ENCODE assay signal across 10 cellular contexts in the genomic region with DNA sequence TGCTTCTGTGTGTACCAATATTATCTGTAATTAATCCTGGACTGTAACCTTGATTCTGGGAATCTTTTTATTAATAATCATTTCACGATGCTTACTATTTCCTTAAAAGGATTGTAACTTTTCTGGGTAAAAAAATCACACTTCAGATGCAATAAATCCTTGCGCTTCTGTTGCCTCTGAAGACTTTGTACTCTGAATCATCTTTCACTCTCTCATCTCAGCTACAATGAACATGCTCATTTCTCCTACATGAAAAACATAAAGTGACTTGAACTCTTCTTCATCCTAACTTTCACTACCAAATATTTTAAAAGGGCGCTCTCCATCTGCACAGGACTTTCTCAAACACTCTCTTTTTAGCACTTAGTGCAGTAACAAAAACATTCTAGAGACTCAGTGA. TPM values are rescaled to one million over a fixed set of nuclear protein-coding genes. Genes with fewer than 3 reads are reported as not detected.
"Had no signal": no experiment of that assay in that cellular context is flagged by ENCODE, and none has a peak within 500 bp of the region (broad histone marks: within the 10 kb centered on the region; RNA-seq: fewer than 3 reads in every experiment).

No MANE protein-coding gene starts in this region.

- H3K4me1 ChIP-seq: HAP-1 had no signal

- H3K4me3 Mint-ChIP-seq: HFFc6, IgD-negative memory B cell had no signal

- H3K4me3 ChIP-seq: GM23248, HAP-1 had no signal

- DNase-seq: GM23248, GOT3, H7, HFFc6 had no signal

- H3K27me3 Mint-ChIP-seq: IgD-negative memory B cell had no signal

- FAIRE-seq: HepG2 had no signal

- H2AFZ ChIP-seq: GM23248 had no signal

- ATAC-seq: HCT116, HepG2 had no signal

- H3K9me3 Mint-ChIP-seq: HFFc6 had no signal

- H3K9me3 ChIP-seq: HAP-1 had no signal

- H3K36me3 Mint-ChIP-seq: IgD-negative memory B cell had no signal

- H3K27ac Mint-ChIP-seq: HFFc6 had no signal

- H3K9ac ChIP-seq: GM23248 had no signal

- H3K27ac ChIP-seq: GM23248, HL-60 had no signal

- H3K36me3 ChIP-seq: HAP-1 had no signal

RNA-seq across cellular contexts. Expression of gene GDA, which starts 50.0 kb away (rescaled TPM):
- total RNA-seq: GM23248, HFFc6, HT1080 had no signal
- polyA plus RNA-seq: GM23248, IgD-negative memory B cell had no signal
